In the genomic region with DNA sequence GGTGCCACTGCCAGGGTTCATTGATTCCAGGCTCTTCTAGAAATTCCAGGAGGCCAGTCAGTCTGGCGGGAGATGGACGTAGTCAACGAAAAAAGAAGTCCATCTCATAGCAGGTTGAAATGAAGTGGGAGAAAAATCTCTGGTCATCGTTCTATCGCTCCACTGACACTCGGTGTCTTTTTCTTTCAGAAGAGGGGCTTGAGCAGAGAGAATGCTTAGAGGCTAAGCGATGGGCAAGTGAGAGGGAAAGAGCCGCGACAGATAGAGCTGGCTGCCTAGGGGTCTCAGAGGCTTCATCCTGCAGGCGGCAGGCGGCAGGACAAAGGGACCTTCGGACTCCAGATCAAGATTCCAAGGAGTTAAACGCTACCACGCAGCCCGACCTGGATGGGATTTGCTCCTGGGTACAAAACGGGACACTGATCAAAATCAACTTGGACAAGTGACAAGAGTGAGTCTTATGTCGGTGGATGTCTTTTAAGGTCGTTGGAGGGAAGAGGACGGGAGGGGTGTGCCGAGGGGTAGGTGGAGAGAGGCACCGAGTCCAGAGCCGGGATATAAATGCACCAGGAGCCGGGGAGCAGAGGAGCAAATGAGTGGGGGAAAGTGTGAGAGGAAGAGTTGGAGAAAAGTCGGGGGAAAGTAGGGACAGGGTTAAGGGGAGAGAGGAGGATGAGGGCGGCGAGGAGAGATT, we compare ENCODE assay signal across 10 cellular contexts. TPM values are rescaled to one million over a fixed set of nuclear protein-coding genes. Genes with fewer than 3 reads are reported as not detected.
A peak's percentile ranks its signal among the peaks of the same experiment; 100 is the strongest.
DNase-seq lines count a peak whose midpoint lies in the region; ATAC-seq and TF ChIP-seq lines count a peak whose summit lies in the region.
"Had no signal": no experiment of that assay in that cellular context is flagged by ENCODE, and none has a peak within 500 bp of the region (broad histone marks: within the 10 kb centered on the region; RNA-seq: fewer than 3 reads in every experiment).

No MANE protein-coding gene starts in this region.

- no peak overlapping the region for H3K27ac ChIP-seq in iPS-20b (ENCODE audit: low read length)
- H3K27ac ChIP-seq: left lung, SJCRH30 had no signal

- no peak for ATAC-seq in stimulated activated memory B cell treated with anti-CD40 and anti-IgM and Interleukin-4, amounts not matched to agents 10 μg/mL and 1 μg/mL and 100 μg/mL, for 72 hours
- no peak for ATAC-seq in esophagus mucosa
- ATAC-seq in GM18517 (IDR thresholded peaks at IDR 0.05; ENCODE audit: unreplicated experiment): no peak

- H3K9me3 Mint-ChIP-seq in T-helper 2 cell treated with Interferon-gamma antibody and Interleukin-4, amounts not matched to agents 5 μg/mL and 100 μg/mL, for 36 hours: no peaks in the 10 kb centered on the region
- no peaks in the 10 kb centered on the region for H3K9me3 Mint-ChIP-seq in stimulated activated memory B cell treated with anti-CD40 and anti-IgM and Interleukin-4, amounts not matched to agents 10 μg/mL and 1 μg/mL and 100 μg/mL, for 72 hours

- H3K4me3 ChIP-seq in astrocyte of the cerebellum (ENCODE audit: low read depth, low read length) (peak overlapping the region; percentile 3), iPS-20b (ENCODE audit: low read length) (peak overlapping the region; percentile 87)

- H3K36me3 ChIP-seq in iPS-20b (ENCODE audit: insufficient read depth, low read depth, low read length): no peaks in the 10 kb centered on the region
- H3K36me3 ChIP-seq: left lung, SJCRH30 had no signal

- H3K9me3 ChIP-seq in iPS-20b (ENCODE audit: insufficient read depth, low read depth, low read length): no peaks in the 10 kb centered on the region
- H3K9me3 ChIP-seq: left lung had no signal

- in situ Hi-C loops in astrocyte of the cerebellum (cut with HindIII; ENCODE audit: low sequenced_read_pairs): no loop called here

- peaks cover 4% of the 10 kb centered on the region for H3K4me1 Mint-ChIP-seq in T-helper 2 cell treated with Interferon-gamma antibody and Interleukin-4, amounts not matched to agents 5 μg/mL and 100 μg/mL, for 36 hours (ENCODE audit: low read depth)
- H3K4me1 Mint-ChIP-seq in stimulated activated memory B cell treated with anti-CD40 and anti-IgM and Interleukin-4, amounts not matched to agents 10 μg/mL and 1 μg/mL and 100 μg/mL, for 72 hours: peaks cover 21% of the 10 kb centered on the region

- peaks cover 50% of the 10 kb centered on the region for H3K27me3 ChIP-seq in iPS-20b (ENCODE audit: insufficient read depth, low read length)
- H3K27me3 ChIP-seq: SJCRH30 had no signal

- DNase-seq in T-helper 2 cell treated with Interferon-gamma antibody and Interleukin-4, amounts not matched to agents 5 μg/mL and 100 μg/mL, for 36 hours (ENCODE audit: low spot score): no peak
- DNase-seq in T-helper 2 cell (no peak), astrocyte of the cerebellum (ENCODE audit: low read depth) (no peak), NCI-H345 treated with DMSO at 0.1 percent for 48 hours (lab: John Stamatoyannopoulos, UW; ENCODE audit: unreplicated experiment) (no peak)
- DNase-seq: SJCRH30 had no signal

- peaks cover 70% of the 10 kb centered on the region for H3K27me3 Mint-ChIP-seq in T-helper 2 cell treated with Interferon-gamma antibody and Interleukin-4, amounts not matched to agents 5 μg/mL and 100 μg/mL, for 36 hours (ENCODE audit: low read depth)
- peaks cover 54% of the 10 kb centered on the region for H3K27me3 Mint-ChIP-seq in stimulated activated memory B cell treated with anti-CD40 and anti-IgM and Interleukin-4, amounts not matched to agents 10 μg/mL and 1 μg/mL and 100 μg/mL, for 72 hours

- TF ChIP-seq CTCF in astrocyte of the cerebellum (IDR thresholded peaks at IDR 0.05; ENCODE audit: low read depth, low read length, missing control alignments): no peak

- no peak overlapping the region for H3K27ac Mint-ChIP-seq in T-helper 2 cell treated with Interferon-gamma antibody and Interleukin-4, amounts not matched to agents 5 μg/mL and 100 μg/mL, for 36 hours
- H3K27ac Mint-ChIP-seq in stimulated activated memory B cell treated with anti-CD40 and anti-IgM and Interleukin-4, amounts not matched to agents 10 μg/mL and 1 μg/mL and 100 μg/mL, for 72 hours: no peak overlapping the region

- H3K9ac ChIP-seq in iPS-20b (ENCODE audit: low read depth, low read length): peak overlapping the region; percentile 64; the same call in 1 of the 2 replicates

- no peaks in the 10 kb centered on the region for H3K36me3 Mint-ChIP-seq in T-helper 2 cell treated with Interferon-gamma antibody and Interleukin-4, amounts not matched to agents 5 μg/mL and 100 μg/mL, for 36 hours (ENCODE audit: low read depth)
- H3K36me3 Mint-ChIP-seq in stimulated activated memory B cell treated with anti-CD40 and anti-IgM and Interleukin-4, amounts not matched to agents 10 μg/mL and 1 μg/mL and 100 μg/mL, for 72 hours: no peaks in the 10 kb centered on the region

- peak overlapping the region; percentile 48 for H3K4me3 Mint-ChIP-seq in T-helper 2 cell treated with Interferon-gamma antibody and Interleukin-4, amounts not matched to agents 5 μg/mL and 100 μg/mL, for 36 hours
- H3K4me3 Mint-ChIP-seq in stimulated activated memory B cell treated with anti-CD40 and anti-IgM and Interleukin-4, amounts not matched to agents 10 μg/mL and 1 μg/mL and 100 μg/mL, for 72 hours: peak overlapping the region; percentile 67

- H3K4me1 ChIP-seq in iPS-20b (ENCODE audit: insufficient read depth, low read length): peaks cover 13% of the 10 kb centered on the region

RNA-seq across cellular contexts. Expression of gene TMEM178A, which starts 0.7 kb away (rescaled TPM):
- total RNA-seq in esophagus mucosa: 0.40 TPM
